In the genomic region with DNA sequence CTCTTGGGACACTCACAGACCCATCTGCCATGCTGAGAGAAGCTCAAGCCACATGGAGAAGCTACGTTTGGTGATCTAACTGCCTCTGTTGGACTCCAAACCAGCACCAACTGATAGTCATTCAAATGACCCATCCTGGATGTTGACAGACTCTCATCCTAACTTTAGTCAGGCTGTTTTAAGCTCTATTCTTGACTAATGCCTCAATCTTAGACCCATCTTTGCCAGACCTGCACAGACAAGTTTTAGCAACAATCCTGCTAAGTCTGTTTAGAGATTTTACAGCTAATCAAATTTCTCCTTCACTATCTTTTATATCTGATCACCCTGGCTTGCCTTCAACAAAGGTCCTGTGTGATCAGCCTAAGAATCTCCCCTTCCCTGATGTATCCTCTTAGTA, we compare ENCODE assay signal across 28 cellular contexts.
"Had no signal": no experiment of that assay in that cellular context is flagged by ENCODE, and none has a peak within 500 bp of the region (broad histone marks: within the 10 kb centered on the region; RNA-seq: fewer than 3 reads in every experiment).

No MANE protein-coding gene starts in this region.

- H3K27ac ChIP-seq: neural progenitor cell, ovary, parathyroid adenoma, psoas muscle, right lobe of liver, sigmoid colon, stomach, thoracic aorta, thyroid gland, tibial nerve, upper lobe of left lung, vagina had no signal

- H3K4me1 ChIP-seq: neural progenitor cell, parathyroid adenoma, psoas muscle, right lobe of liver, stomach, thyroid gland, tibial nerve, upper lobe of left lung, vagina had no signal

- H3K9ac ChIP-seq: neural progenitor cell, parathyroid adenoma had no signal

- H3K27me3 Mint-ChIP-seq: stimulated activated naive B cell treated with anti-CD40 and anti-IgM and Interleukin-4, amounts not matched to agents 10 μg/mL and 1 μg/mL and 100 μg/mL, for 72 hours; stimulated activated naive CD8-positive, alpha-beta T cell treated with anti-CD3 and anti-CD28 coated beads, Interleukin-15, Interleukin-2, amounts not matched to agents 100 ng/mL and 50 ng/mL, for 24 hours had no signal

- H3K4me1 Mint-ChIP-seq: nephron; neural progenitor cell; stimulated activated effector memory CD8-positive, alpha-beta T cell treated with anti-CD3 and anti-CD28 coated beads, Interleukin-12 subunit alpha, Interleukin-12 subunit beta, amount 100 ng/mL, for 72 hours; stimulated activated naive B cell treated with anti-CD40 and anti-IgM and Interleukin-4, amounts not matched to agents 10 μg/mL and 1 μg/mL and 100 μg/mL, for 72 hours had no signal

- H3K27ac Mint-ChIP-seq: nephron; neural progenitor cell; progenitor cell of endocrine pancreas; stimulated activated effector memory CD8-positive, alpha-beta T cell treated with anti-CD3 and anti-CD28 coated beads, Interleukin-12 subunit alpha, Interleukin-12 subunit beta, amount 100 ng/mL, for 72 hours; stimulated activated naive B cell treated with anti-CD40 and anti-IgM and Interleukin-4, amounts not matched to agents 10 μg/mL and 1 μg/mL and 100 μg/mL, for 72 hours; stimulated activated naive CD8-positive, alpha-beta T cell treated with anti-CD3 and anti-CD28 coated beads, Interleukin-15, Interleukin-2, amounts not matched to agents 100 ng/mL and 50 ng/mL, for 24 hours had no signal

- H2AFZ ChIP-seq: neural progenitor cell, parathyroid adenoma had no signal

- H3K79me2 ChIP-seq: parathyroid adenoma had no signal

- H3K27me3 ChIP-seq: neural progenitor cell, ovary, right lobe of liver, sigmoid colon, stomach, thyroid gland, tibial nerve, upper lobe of left lung, vagina had no signal

- H3K4me2 ChIP-seq: neural progenitor cell had no signal

- H3K4me3 ChIP-seq: neural progenitor cell, ovary, psoas muscle, right lobe of liver, sigmoid colon, stomach, thoracic aorta, thyroid gland, tibial nerve, upper lobe of left lung, vagina had no signal

- H3K9me3 Mint-ChIP-seq: neural progenitor cell had no signal

- ATAC-seq: psoas muscle; right cardiac atrium; right lobe of liver; stimulated activated effector memory CD8-positive, alpha-beta T cell treated with anti-CD3 and anti-CD28 coated beads, Interleukin-12 subunit alpha, Interleukin-12 subunit beta, amount 100 ng/mL, for 72 hours; stimulated activated naive B cell treated with anti-CD40 and anti-IgM and Interleukin-4, amounts not matched to agents 10 μg/mL and 1 μg/mL and 100 μg/mL, for 72 hours had no signal

- H3K9me3 ChIP-seq: ovary, psoas muscle, right lobe of liver, sigmoid colon, thyroid gland, vagina had no signal

- DNase-seq: occipital lobe; ovary; posterior cingulate gyrus; psoas muscle; right cardiac atrium; right lobe of liver; sigmoid colon; small intestine; stimulated activated CD4-positive, alpha-beta T cell treated with anti-CD3 and anti-CD28 coated beads, Interleukin-15, amount 100 ng/mL, for 24 hours; stimulated activated CD4-positive, alpha-beta T cell treated with anti-CD3 and anti-CD28 coated beads, Interleukin-2, amount 100 ng/mL, for 24 hours; stimulated activated CD4-positive, alpha-beta T cell treated with anti-CD3 and anti-CD28 coated beads, Interleukin-2, amount 100 ng/mL, for 48 hours; stimulated activated CD4-positive, alpha-beta T cell treated with anti-CD3 and anti-CD28 coated beads, Interleukin-4, amount 100 ng/mL, for 24 hours; stimulated activated naive B cell treated with anti-CD40 and anti-IgM and Interleukin-4, amounts not matched to agents 10 μg/mL and 1 μg/mL and 100 μg/mL, for 72 hours; stimulated activated naive CD4-positive, alpha-beta T cell treated with Interleukin-2 at 50 U/mL for 16 hours; stomach; thyroid gland; trophoblast cell; upper lobe of left lung had no signal

- H3K4me3 Mint-ChIP-seq: nephron; neural progenitor cell; stimulated activated effector memory CD8-positive, alpha-beta T cell treated with anti-CD3 and anti-CD28 coated beads, Interleukin-12 subunit alpha, Interleukin-12 subunit beta, amount 100 ng/mL, for 72 hours; stimulated activated naive B cell treated with anti-CD40 and anti-IgM and Interleukin-4, amounts not matched to agents 10 μg/mL and 1 μg/mL and 100 μg/mL, for 72 hours; stimulated activated naive CD8-positive, alpha-beta T cell treated with anti-CD3 and anti-CD28 coated beads, Interleukin-15, Interleukin-2, amounts not matched to agents 100 ng/mL and 50 ng/mL, for 24 hours had no signal

- H3K36me3 Mint-ChIP-seq: neural progenitor cell; stimulated activated effector memory CD8-positive, alpha-beta T cell treated with anti-CD3 and anti-CD28 coated beads, Interleukin-12 subunit alpha, Interleukin-12 subunit beta, amount 100 ng/mL, for 72 hours; stimulated activated naive B cell treated with anti-CD40 and anti-IgM and Interleukin-4, amounts not matched to agents 10 μg/mL and 1 μg/mL and 100 μg/mL, for 72 hours had no signal

- FAIRE-seq: small intestine, urothelium cell line had no signal

- H3K36me3 ChIP-seq: neural progenitor cell, ovary, right lobe of liver, sigmoid colon, stomach, thoracic aorta, thyroid gland, tibial nerve, upper lobe of left lung, vagina had no signal
